Comparison of ENCODE assay signal across 14 cellular contexts in genomic region chr3:16277471-16277870, GRCh38.
"Had no signal": no experiment of that assay in that cellular context is flagged by ENCODE, and none has a peak within 500 bp of the region (broad histone marks: within the 10 kb centered on the region; RNA-seq: fewer than 3 reads in every experiment).

No MANE protein-coding gene starts in this region.

- H3K27me3 ChIP-seq: ascending aorta, dorsolateral prefrontal cortex, tibial artery had no signal

- H3K4me3 ChIP-seq: ascending aorta, dorsolateral prefrontal cortex, lower lobe of right lung, tibial artery had no signal

- H3K27ac ChIP-seq: ascending aorta, dorsolateral prefrontal cortex, lower lobe of right lung, tibial artery had no signal

- DNase-seq: activated CD4-positive, alpha-beta T cell treated with anti-CD3 and anti-CD28 coated beads, Interleukin-2, amount 10 ng/mL, durations not matched to agents 7 days and 5 days; activated CD4-positive, CD25-positive, alpha-beta regulatory T cell; activated CD8-positive, alpha-beta memory T cell treated with anti-CD3 and anti-CD28 coated beads, Interleukin-2, amount 50 U/mL, for 48 hours; dorsolateral prefrontal cortex; endodermal cell; erythroblast; glutamatergic neuron; immature natural killer cell; lower lobe of right lung; midbrain; stimulated activated CD4-positive, alpha-beta T cell treated with anti-CD3 and anti-CD28 coated beads, Interleukin-12 subunit alpha, Interleukin-12 subunit beta, amount 100 ng/mL, for 4 hours; stimulated activated CD4-positive, alpha-beta T cell treated with anti-CD3 and anti-CD28 coated beads, Interleukin-2, amount 100 ng/mL, for 24 hours; tibial artery had no signal

- H3K9me3 ChIP-seq: ascending aorta, lower lobe of right lung, tibial artery had no signal

- H3K4me1 ChIP-seq: ascending aorta, lower lobe of right lung, tibial artery had no signal
